ENCODE assay signal across 1 cellular context in the genomic region with DNA sequence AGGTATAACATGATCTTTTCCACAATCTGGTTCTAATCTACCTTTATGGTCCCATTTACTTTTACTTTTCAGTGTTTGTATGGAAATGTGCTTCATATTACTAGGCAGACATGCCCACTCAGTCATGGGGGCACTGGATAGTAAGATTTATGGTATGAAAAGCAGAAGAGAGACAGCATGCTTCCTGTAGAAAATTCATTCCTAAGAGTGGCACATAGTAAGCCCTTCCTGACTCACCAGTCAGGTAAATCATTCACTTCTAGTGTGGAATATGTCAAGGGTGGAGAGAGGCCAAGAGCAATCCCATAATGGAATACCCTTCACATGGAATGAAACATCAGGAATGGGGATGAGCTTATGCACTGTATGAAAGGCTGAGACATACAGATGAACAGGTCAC.
TF ChIP-seq lines count a peak whose summit lies in the region.

No MANE protein-coding gene starts in this region.

TF ChIP-seq in HepG2, 621 proteins besides CTCF, POLR2A, EP300 and RAD21 (continued from another document):
- no peak for TF ChIP-seq POGK (CRISPR knock-in tag; conservative IDR thresholded peaks at IDR 0.05)
- TF ChIP-seq NFKBIZ (CRISPR knock-in tag; IDR thresholded peaks at IDR 0.05): no peak
- no peak for TF ChIP-seq TARDBP (CRISPR knock-in tag; IDR thresholded peaks at IDR 0.05)
- no peak for TF ChIP-seq HNF4A (CRISPR knock-in tag; IDR thresholded peaks at IDR 0.05)
- no peak for TF ChIP-seq ZBTB38 (CRISPR knock-in tag; IDR thresholded peaks at IDR 0.05)
- TF ChIP-seq HNRNPK (IDR thresholded peaks at IDR 0.05; ENCODE audit: low read depth, low read length, poor library complexity, severe bottlenecking): no peak
- TF ChIP-seq STAT6 (CRISPR knock-in tag; IDR thresholded peaks at IDR 0.05; ENCODE audit: borderline replicate concordance): no peak
- TF ChIP-seq AHDC1 (CRISPR knock-in tag; IDR thresholded peaks at IDR 0.05; ENCODE audit: borderline replicate concordance): peak; percentile 25; the same call in 1 of the 2 replicates
- no peak for TF ChIP-seq ZNF256 (CRISPR knock-in tag; conservative IDR thresholded peaks at IDR 0.05)
- no peak for TF ChIP-seq POLR2G (IDR thresholded peaks at IDR 0.05; ENCODE audit: low read depth, low read length)
- 0 out of 2 replicates have a peak, but pooled peaks have one; percentile 17 for TF ChIP-seq ELF1 (CRISPR knock-in tag; IDR thresholded peaks at IDR 0.05)
- TF ChIP-seq HCFC1 (IDR thresholded peaks at IDR 0.05; ENCODE audit: low read depth, low read length): no peak
- TF ChIP-seq, protein P1, sequence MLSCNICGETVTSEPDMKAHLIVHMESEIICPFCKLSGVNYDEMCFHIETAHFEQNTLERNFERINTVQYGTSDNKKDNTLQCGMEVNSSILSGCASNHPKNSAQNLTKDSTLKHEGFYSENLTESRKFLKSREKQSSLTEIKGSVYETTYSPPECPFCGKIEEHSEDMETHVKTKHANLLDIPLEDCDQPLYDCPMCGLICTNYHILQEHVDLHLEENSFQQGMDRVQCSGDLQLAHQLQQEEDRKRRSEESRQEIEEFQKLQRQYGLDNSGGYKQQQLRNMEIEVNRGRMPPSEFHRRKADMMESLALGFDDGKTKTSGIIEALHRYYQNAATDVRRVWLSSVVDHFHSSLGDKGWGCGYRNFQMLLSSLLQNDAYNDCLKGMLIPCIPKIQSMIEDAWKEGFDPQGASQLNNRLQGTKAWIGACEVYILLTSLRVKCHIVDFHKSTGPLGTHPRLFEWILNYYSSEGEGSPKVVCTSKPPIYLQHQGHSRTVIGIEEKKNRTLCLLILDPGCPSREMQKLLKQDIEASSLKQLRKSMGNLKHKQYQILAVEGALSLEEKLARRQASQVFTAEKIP (CRISPR knock-in tag; IDR thresholded peaks at IDR 0.05; ENCODE audit: borderline replicate concordance): no peak
- no peak for TF ChIP-seq NFIC (IDR thresholded peaks at IDR 0.05; ENCODE audit: low read length)
- TF ChIP-seq HMGA1 (CRISPR knock-in tag; conservative IDR thresholded peaks at IDR 0.05): no peak
- no peak for TF ChIP-seq MLLT10 (CRISPR knock-in tag; IDR thresholded peaks at IDR 0.05)
- peak; percentile 39; the same call in 1 of the 2 replicates for TF ChIP-seq PAXIP1 (CRISPR knock-in tag; conservative IDR thresholded peaks at IDR 0.05)
- TF ChIP-seq GATAD2A (CRISPR knock-in tag; IDR thresholded peaks at IDR 0.05): peak; percentile 49; the same call in 1 of the 2 replicates
- TF ChIP-seq ATRX (CRISPR knock-in tag; IDR thresholded peaks at IDR 0.05; ENCODE audit: borderline replicate concordance): no peak
- TF ChIP-seq ZNF724P (CRISPR knock-in tag; IDR thresholded peaks at IDR 0.05; ENCODE audit: borderline replicate concordance): no peak
- TF ChIP-seq HMG20A (CRISPR knock-in tag; IDR thresholded peaks at IDR 0.05; ENCODE audit: borderline replicate concordance): peak; percentile 58; the same call in 1 of the 2 replicates
- 0 out of 2 replicates have a peak, but pooled peaks have one; percentile 26 for TF ChIP-seq DNMT3B (CRISPR knock-in tag; conservative IDR thresholded peaks at IDR 0.05)
- peak; percentile 72 for TF ChIP-seq SAP130 (CRISPR knock-in tag; IDR thresholded peaks at IDR 0.05; ENCODE audit: low read depth)
- TF ChIP-seq ZNF598 (CRISPR knock-in tag; IDR thresholded peaks at IDR 0.05; ENCODE audit: borderline replicate concordance): no peak
- no peak for TF ChIP-seq CENPT (CRISPR knock-in tag; IDR thresholded peaks at IDR 0.05; ENCODE audit: low read depth)
- TF ChIP-seq THYN1 (CRISPR knock-in tag; IDR thresholded peaks at IDR 0.05; ENCODE audit: borderline replicate concordance, low read depth): no peak
- TF ChIP-seq NCOA2 (CRISPR knock-in tag; IDR thresholded peaks at IDR 0.05): 0 out of 2 replicates have a peak, but pooled peaks have one; percentile 20
- peak; percentile 75 for TF ChIP-seq FOSL2 (CRISPR knock-in tag; IDR thresholded peaks at IDR 0.05)
- no peak for TF ChIP-seq XRCC5 (optimal IDR thresholded peaks at IDR 0.05; ENCODE audit: low read length)
- TF ChIP-seq PAF1 (CRISPR knock-in tag; IDR thresholded peaks at IDR 0.05): no peak
- TF ChIP-seq ZEB1 (IDR thresholded peaks at IDR 0.05; ENCODE audit: insufficient replicate concordance, low read depth): no peak
- TF ChIP-seq SIN3A (IDR thresholded peaks at IDR 0.05; ENCODE audit: borderline replicate concordance, low read depth, low read length): no peak
- TF ChIP-seq GATAD1 (CRISPR knock-in tag; IDR thresholded peaks at IDR 0.05): 0 out of 2 replicates have a peak, but pooled peaks have one; percentile 27
- TF ChIP-seq ZMAT3 (CRISPR knock-in tag; conservative IDR thresholded peaks at IDR 0.05): no peak
- TF ChIP-seq, protein P2, sequence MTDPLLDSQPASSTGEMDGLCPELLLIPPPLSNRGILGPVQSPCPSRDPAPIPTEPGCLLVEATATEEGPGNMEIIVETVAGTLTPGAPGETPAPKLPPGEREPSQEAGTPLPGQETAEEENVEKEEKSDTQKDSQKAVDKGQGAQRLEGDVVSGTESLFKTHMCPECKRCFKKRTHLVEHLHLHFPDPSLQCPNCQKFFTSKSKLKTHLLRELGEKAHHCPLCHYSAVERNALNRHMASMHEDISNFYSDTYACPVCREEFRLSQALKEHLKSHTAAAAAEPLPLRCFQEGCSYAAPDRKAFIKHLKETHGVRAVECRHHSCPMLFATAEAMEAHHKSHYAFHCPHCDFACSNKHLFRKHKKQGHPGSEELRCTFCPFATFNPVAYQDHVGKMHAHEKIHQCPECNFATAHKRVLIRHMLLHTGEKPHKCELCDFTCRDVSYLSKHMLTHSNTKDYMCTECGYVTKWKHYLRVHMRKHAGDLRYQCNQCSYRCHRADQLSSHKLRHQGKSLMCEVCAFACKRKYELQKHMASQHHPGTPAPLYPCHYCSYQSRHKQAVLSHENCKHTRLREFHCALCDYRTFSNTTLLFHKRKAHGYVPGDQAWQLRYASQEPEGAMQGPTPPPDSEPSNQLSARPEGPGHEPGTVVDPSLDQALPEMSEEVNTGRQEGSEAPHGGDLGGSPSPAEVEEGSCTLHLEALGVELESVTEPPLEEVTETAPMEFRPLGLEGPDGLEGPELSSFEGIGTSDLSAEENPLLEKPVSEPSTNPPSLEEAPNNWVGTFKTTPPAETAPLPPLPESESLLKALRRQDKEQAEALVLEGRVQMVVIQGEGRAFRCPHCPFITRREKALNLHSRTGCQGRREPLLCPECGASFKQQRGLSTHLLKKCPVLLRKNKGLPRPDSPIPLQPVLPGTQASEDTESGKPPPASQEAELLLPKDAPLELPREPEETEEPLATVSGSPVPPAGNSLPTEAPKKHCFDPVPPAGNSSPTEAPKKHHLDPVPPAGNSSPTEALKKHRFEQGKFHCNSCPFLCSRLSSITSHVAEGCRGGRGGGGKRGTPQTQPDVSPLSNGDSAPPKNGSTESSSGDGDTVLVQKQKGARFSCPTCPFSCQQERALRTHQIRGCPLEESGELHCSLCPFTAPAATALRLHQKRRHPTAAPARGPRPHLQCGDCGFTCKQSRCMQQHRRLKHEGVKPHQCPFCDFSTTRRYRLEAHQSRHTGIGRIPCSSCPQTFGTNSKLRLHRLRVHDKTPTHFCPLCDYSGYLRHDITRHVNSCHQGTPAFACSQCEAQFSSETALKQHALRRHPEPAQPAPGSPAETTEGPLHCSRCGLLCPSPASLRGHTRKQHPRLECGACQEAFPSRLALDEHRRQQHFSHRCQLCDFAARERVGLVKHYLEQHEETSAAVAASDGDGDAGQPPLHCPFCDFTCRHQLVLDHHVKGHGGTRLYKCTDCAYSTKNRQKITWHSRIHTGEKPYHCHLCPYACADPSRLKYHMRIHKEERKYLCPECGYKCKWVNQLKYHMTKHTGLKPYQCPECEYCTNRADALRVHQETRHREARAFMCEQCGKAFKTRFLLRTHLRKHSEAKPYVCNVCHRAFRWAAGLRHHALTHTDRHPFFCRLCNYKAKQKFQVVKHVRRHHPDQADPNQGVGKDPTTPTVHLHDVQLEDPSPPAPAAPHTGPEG (CRISPR knock-in tag; IDR thresholded peaks at IDR 0.05): no peak
- TF ChIP-seq ERF (CRISPR knock-in tag; IDR thresholded peaks at IDR 0.05): 0 out of 2 replicates have a peak, but pooled peaks have one; percentile 14
- no peak for TF ChIP-seq SMC3 (IDR thresholded peaks at IDR 0.05; ENCODE audit: low read length)
- no peak for TF ChIP-seq SPEN (CRISPR knock-in tag; IDR thresholded peaks at IDR 0.05; ENCODE audit: low read depth)
TF ChIP-seq in HepG2: peak in this region for 30.
